17 cellular contexts compared by ENCODE assay signal in genomic region chr10:13775786-13776780, GRCh38.
A peak's percentile ranks its signal among the peaks of the same experiment; 100 is the strongest.
DNase-seq lines count a peak whose midpoint lies in the region; ATAC-seq and TF ChIP-seq lines count a peak whose summit lies in the region.
"Had no signal": no experiment of that assay in that cellular context is flagged by ENCODE, and none has a peak within 500 bp of the region (broad histone marks: within the 10 kb centered on the region; RNA-seq: fewer than 3 reads in every experiment).

No MANE protein-coding gene starts in this region.

- no peak overlapping the region for H3K27ac Mint-ChIP-seq in activated T-helper 2 cell treated with anti-CD3 and anti-CD28 coated beads, Interferon-gamma antibody, Interleukin-2, Interleukin-4, amounts not matched to agents 10 μg/mL and 5 μg/mL and 100 μg/mL, durations not matched to agents 14 hours and 24 hours and 36 hours
- H3K27ac Mint-ChIP-seq: activated CD4-positive, alpha-beta memory T cell treated with anti-CD3 and anti-CD28 coated beads, Interleukin-2, amount 10 ng/mL, durations not matched to agents 7 days and 5 days; endodermal cell; natural killer cell treated with Interleukin-12 subunit alpha and Interleukin-12 subunit beta and Interleukin-15 and Interleukin-18, amount 100 ng/mL, for 72 hours; T-helper 1 cell treated with Interleukin-12 subunit alpha and Interleukin-12 subunit beta and Interleukin-4 antibody, amounts not matched to agents 30 μg/mL and 1 μg/mL, for 36 hours had no signal

- peaks cover 18% of the 10 kb centered on the region for H3K27me3 Mint-ChIP-seq in activated T-helper 2 cell treated with anti-CD3 and anti-CD28 coated beads, Interferon-gamma antibody, Interleukin-2, Interleukin-4, amounts not matched to agents 10 μg/mL and 5 μg/mL and 100 μg/mL, durations not matched to agents 14 hours and 24 hours and 36 hours (ENCODE audit: low read depth)

- no peaks in the 10 kb centered on the region for H3K9me3 ChIP-seq in SJSA1 (replicated peaks)
- H3K9me3 ChIP-seq: BE2C had no signal

- H3K27me3 ChIP-seq in SJSA1 (replicated peaks): no peaks in the 10 kb centered on the region
- H3K27me3 ChIP-seq: BE2C had no signal

- TF ChIP-seq CTCF in fibroblast of the aortic adventitia (IDR thresholded peaks at IDR 0.05; ENCODE audit: insufficient read depth, low read length): no peak

- peak; percentile 76 for DNase-seq in A172 (ENCODE audit: low spot score)
- DNase-seq in SJSA1 (ENCODE audit: low read depth in 1 of 2, low spot score in 2 of 2): peak in 1 of 2 experiments; percentile 51
- peak; percentile 94 for DNase-seq in fibroblast of the aortic adventitia (ENCODE audit: low read depth)
- DNase-seq in NCI-H345 treated with DMSO at 0.1 percent for 48 hours (lab: John Stamatoyannopoulos, UW; ENCODE audit: unreplicated experiment): no peak
- no peak for DNase-seq in activated T-helper 2 cell treated with anti-CD3 and anti-CD28 coated beads, Interferon-gamma antibody, Interleukin-2, Interleukin-4, amounts not matched to agents 10 μg/mL and 5 μg/mL and 100 μg/mL, durations not matched to agents 14 hours and 24 hours and 36 hours (ENCODE audit: low spot score)
- no peak for DNase-seq in activated CD4-positive, alpha-beta T cell treated with anti-CD3 and anti-CD28 coated beads for 4 hours
- DNase-seq: activated CD4-positive, alpha-beta memory T cell treated with anti-CD3 and anti-CD28 coated beads, Interleukin-2, amount 10 ng/mL, durations not matched to agents 7 days and 5 days; BE2C; endodermal cell; kidney; NCI-H1105; NCI-H748 treated with DMSO at 0.1 percent for 48 hours; stimulated activated CD4-positive, alpha-beta T cell treated with anti-CD3 and anti-CD28 coated beads, Interleukin-15, amount 100 ng/mL, for 24 hours had no signal

- H3K4me1 ChIP-seq in SJSA1 (replicated peaks): peaks cover 16% of the 10 kb centered on the region
- H3K4me1 ChIP-seq: BE2C had no signal

- H3K4me1 Mint-ChIP-seq in activated T-helper 2 cell treated with anti-CD3 and anti-CD28 coated beads, Interferon-gamma antibody, Interleukin-2, Interleukin-4, amounts not matched to agents 10 μg/mL and 5 μg/mL and 100 μg/mL, durations not matched to agents 14 hours and 24 hours and 36 hours (ENCODE audit: low read depth): no peaks in the 10 kb centered on the region
- H3K4me1 Mint-ChIP-seq: endodermal cell had no signal

- H3K9me3 Mint-ChIP-seq in activated T-helper 2 cell treated with anti-CD3 and anti-CD28 coated beads, Interferon-gamma antibody, Interleukin-2, Interleukin-4, amounts not matched to agents 10 μg/mL and 5 μg/mL and 100 μg/mL, durations not matched to agents 14 hours and 24 hours and 36 hours: no peaks in the 10 kb centered on the region
- H3K9me3 Mint-ChIP-seq: activated CD4-positive, alpha-beta memory T cell treated with anti-CD3 and anti-CD28 coated beads, Interleukin-2, amount 10 ng/mL, durations not matched to agents 7 days and 5 days; natural killer cell treated with Interleukin-12 subunit alpha and Interleukin-12 subunit beta and Interleukin-15 and Interleukin-18, amount 100 ng/mL, for 72 hours; T-helper 1 cell treated with Interleukin-12 subunit alpha and Interleukin-12 subunit beta and Interleukin-4 antibody, amounts not matched to agents 30 μg/mL and 1 μg/mL, for 36 hours had no signal

- no peak overlapping the region for H3K4me3 Mint-ChIP-seq in activated T-helper 2 cell treated with anti-CD3 and anti-CD28 coated beads, Interferon-gamma antibody, Interleukin-2, Interleukin-4, amounts not matched to agents 10 μg/mL and 5 μg/mL and 100 μg/mL, durations not matched to agents 14 hours and 24 hours and 36 hours (ENCODE audit: low read depth)
- H3K4me3 Mint-ChIP-seq: activated CD4-positive, alpha-beta memory T cell treated with anti-CD3 and anti-CD28 coated beads, Interleukin-2, amount 10 ng/mL, durations not matched to agents 7 days and 5 days; endodermal cell; natural killer cell treated with Interleukin-12 subunit alpha and Interleukin-12 subunit beta and Interleukin-15 and Interleukin-18, amount 100 ng/mL, for 72 hours; T-helper 1 cell treated with Interleukin-12 subunit alpha and Interleukin-12 subunit beta and Interleukin-4 antibody, amounts not matched to agents 30 μg/mL and 1 μg/mL, for 36 hours had no signal

- no peak overlapping the region for H3K4me3 ChIP-seq in SJSA1
- no peak overlapping the region for H3K4me3 ChIP-seq in fibroblast of the aortic adventitia (ENCODE audit: low read depth, low read length)

- ATAC-seq in GM18861 (IDR thresholded peaks at IDR 0.05; ENCODE audit: unreplicated experiment) (peak; percentile 3), GM19023 (IDR thresholded peaks at IDR 0.05; ENCODE audit: unreplicated experiment) (no peak)
- ATAC-seq: natural killer cell treated with Interleukin-12 subunit alpha and Interleukin-12 subunit beta and Interleukin-15 and Interleukin-18, amount 100 ng/mL, for 72 hours had no signal

- no peaks in the 10 kb centered on the region for H3K36me3 ChIP-seq in SJSA1
- H3K36me3 ChIP-seq: BE2C had no signal

- peak overlapping the region; percentile 39; the same call in 1 of the 2 replicates for H3K27ac ChIP-seq in SJSA1

- intact Hi-C loops in activated T-helper 2 cell treated with anti-CD3 and anti-CD28 coated beads, Interferon-gamma antibody, Interleukin-2, Interleukin-4, amounts not matched to agents 10 μg/mL and 5 μg/mL and 100 μg/mL, durations not matched to agents 14 hours and 24 hours and 36 hours (cut with micrococcal nuclease): no loop called here

- H3K36me3 Mint-ChIP-seq in activated T-helper 2 cell treated with anti-CD3 and anti-CD28 coated beads, Interferon-gamma antibody, Interleukin-2, Interleukin-4, amounts not matched to agents 10 μg/mL and 5 μg/mL and 100 μg/mL, durations not matched to agents 14 hours and 24 hours and 36 hours (ENCODE audit: low read depth): no peaks in the 10 kb centered on the region
- H3K36me3 Mint-ChIP-seq: natural killer cell treated with Interleukin-12 subunit alpha and Interleukin-12 subunit beta and Interleukin-15 and Interleukin-18, amount 100 ng/mL, for 72 hours had no signal

Comparison
In these comparisons a context has a peak if more than half of its experiments do, and no peak if none do; other contexts are left out.
1. DNase-seq: peak in A172 (single experiment) and fibroblast of the aortic adventitia (single experiment); none in NCI-H345 treated with DMSO at 0.1 percent for 48 hours (single experiment), activated T-helper 2 cell treated with anti-CD3 and anti-CD28 coated beads, Interferon-gamma antibody, Interleukin-2, Interleukin-4, amounts not matched to agents 10 μg/mL and 5 μg/mL and 100 μg/mL, durations not matched to agents 14 hours and 24 hours and 36 hours (single experiment) and activated CD4-positive, alpha-beta T cell treated with anti-CD3 and anti-CD28 coated beads for 4 hours (0 of 2).